ENCODE assay signal across 23 cellular contexts in genomic region chr7:124782335-124782734, GRCh38. TPM values are rescaled to one million over a fixed set of nuclear protein-coding genes. Genes with fewer than 3 reads are reported as not detected.
"Had no signal": no experiment of that assay in that cellular context is flagged by ENCODE, and none has a peak within 500 bp of the region (broad histone marks: within the 10 kb centered on the region; RNA-seq: fewer than 3 reads in every experiment).

No MANE protein-coding gene starts in this region.

- H3K4me1 Mint-ChIP-seq: activated naive CD4-positive, alpha-beta T cell treated with anti-CD3 and anti-CD28 coated beads, Interleukin-2, amount 10 ng/mL, durations not matched to agents 7 days and 5 days; activated naive CD8-positive, alpha-beta T cell treated with anti-CD3 and anti-CD28 coated beads for 36 hours; T-cell had no signal

- H3K27me3 Mint-ChIP-seq: activated naive CD4-positive, alpha-beta T cell treated with anti-CD3 and anti-CD28 coated beads, Interleukin-2, amount 10 ng/mL, durations not matched to agents 7 days and 5 days had no signal

- H3K36me3 ChIP-seq: brain microvascular endothelial cell, cardiac muscle cell had no signal

- DNase-seq: activated CD4-positive, alpha-beta T cell treated with anti-CD3 and anti-CD28 coated beads for 4 hours; activated CD8-positive, alpha-beta memory T cell treated with anti-CD3 and anti-CD28 coated beads, Interleukin-2, amount 50 U/mL, for 4 hours; activated CD8-positive, alpha-beta T cell treated with anti-CD3 and anti-CD28 coated beads for 36 hours; activated gamma-delta T cell treated with Interleukin-2 at 50 U/mL for 16 hours; activated naive CD4-positive, alpha-beta T cell treated with anti-CD3 and anti-CD28 coated beads, Interleukin-2, amount 10 ng/mL, durations not matched to agents 7 days and 5 days; activated naive CD8-positive, alpha-beta T cell treated with anti-CD3 and anti-CD28 coated beads for 36 hours; activated T-cell treated with anti-CD3 and anti-CD28 coated beads, Interleukin-2, amount 50 U/mL, for 72 hours; brain microvascular endothelial cell; Karpas-422; MM.1S; NCI-H1105; NCI-H1436; NCI-H187 treated with DMSO at 0.1 percent for 48 hours; NCI-H2081 treated with DMSO at 0.1 percent for 48 hours; NCI-H774; SIG-M5; T-cell; T-helper 2 cell had no signal

- H3K4me3 ChIP-seq: cardiac muscle cell, K562 had no signal

- H3K27me3 ChIP-seq: brain microvascular endothelial cell, cardiac muscle cell had no signal

- H3K36me3 Mint-ChIP-seq: activated naive CD4-positive, alpha-beta T cell treated with anti-CD3 and anti-CD28 coated beads, Interleukin-2, amount 10 ng/mL, durations not matched to agents 7 days and 5 days; activated naive CD8-positive, alpha-beta T cell treated with anti-CD3 and anti-CD28 coated beads for 36 hours; T-cell had no signal

- H3K4me3 Mint-ChIP-seq: activated CD8-positive, alpha-beta T cell treated with anti-CD3 and anti-CD28 coated beads for 36 hours; activated naive CD4-positive, alpha-beta T cell treated with anti-CD3 and anti-CD28 coated beads, Interleukin-2, amount 10 ng/mL, durations not matched to agents 7 days and 5 days; activated naive CD8-positive, alpha-beta T cell treated with anti-CD3 and anti-CD28 coated beads for 36 hours; activated T-cell treated with anti-CD3 and anti-CD28 coated beads, Interleukin-2, amount 50 U/mL, for 72 hours; T-cell had no signal

- H3K27ac ChIP-seq: brain microvascular endothelial cell, cardiac muscle cell, VCaP had no signal

- H3K9me3 Mint-ChIP-seq: activated CD8-positive, alpha-beta T cell treated with anti-CD3 and anti-CD28 coated beads for 36 hours; activated naive CD4-positive, alpha-beta T cell treated with anti-CD3 and anti-CD28 coated beads, Interleukin-2, amount 10 ng/mL, durations not matched to agents 7 days and 5 days; activated naive CD8-positive, alpha-beta T cell treated with anti-CD3 and anti-CD28 coated beads for 36 hours; activated T-cell treated with anti-CD3 and anti-CD28 coated beads, Interleukin-2, amount 50 U/mL, for 72 hours; activated T-helper 2 cell treated with anti-CD3 and anti-CD28 coated beads, Interferon-gamma antibody, Interleukin-2, Interleukin-4, amounts not matched to agents 10 μg/mL and 5 μg/mL and 100 μg/mL, durations not matched to agents 14 hours and 24 hours and 36 hours; T-cell had no signal

- H3K27ac Mint-ChIP-seq: activated CD8-positive, alpha-beta T cell treated with anti-CD3 and anti-CD28 coated beads for 36 hours; activated naive CD4-positive, alpha-beta T cell treated with anti-CD3 and anti-CD28 coated beads, Interleukin-2, amount 10 ng/mL, durations not matched to agents 7 days and 5 days; activated naive CD8-positive, alpha-beta T cell treated with anti-CD3 and anti-CD28 coated beads for 36 hours; activated T-cell treated with anti-CD3 and anti-CD28 coated beads, Interleukin-2, amount 50 U/mL, for 72 hours; activated T-helper 2 cell treated with anti-CD3 and anti-CD28 coated beads, Interferon-gamma antibody, Interleukin-2, Interleukin-4, amounts not matched to agents 10 μg/mL and 5 μg/mL and 100 μg/mL, durations not matched to agents 14 hours and 24 hours and 36 hours; T-cell had no signal

- ATAC-seq: activated CD8-positive, alpha-beta T cell treated with anti-CD3 and anti-CD28 coated beads for 36 hours; activated T-cell treated with anti-CD3 and anti-CD28 coated beads, Interleukin-2, amount 50 U/mL, for 72 hours; K562; T-cell had no signal

RNA-seq across cellular contexts. Expression of gene GPR37, which starts 16.7 kb away (rescaled TPM):
- total RNA-seq: activated CD8-positive, alpha-beta T cell treated with anti-CD3 and anti-CD28 coated beads for 36 hours; activated naive CD8-positive, alpha-beta T cell treated with anti-CD3 and anti-CD28 coated beads for 36 hours; activated T-cell treated with anti-CD3 and anti-CD28 coated beads, Interleukin-2, amount 50 U/mL, for 72 hours; activated T-helper 2 cell treated with anti-CD3 and anti-CD28 coated beads, Interferon-gamma antibody, Interleukin-2, Interleukin-4, amounts not matched to agents 10 μg/mL and 5 μg/mL and 100 μg/mL, durations not matched to agents 14 hours and 24 hours and 36 hours; K562; OCI-LY7; T-cell had no signal
